11 cellular contexts compared by ENCODE assay signal in the genomic region with DNA sequence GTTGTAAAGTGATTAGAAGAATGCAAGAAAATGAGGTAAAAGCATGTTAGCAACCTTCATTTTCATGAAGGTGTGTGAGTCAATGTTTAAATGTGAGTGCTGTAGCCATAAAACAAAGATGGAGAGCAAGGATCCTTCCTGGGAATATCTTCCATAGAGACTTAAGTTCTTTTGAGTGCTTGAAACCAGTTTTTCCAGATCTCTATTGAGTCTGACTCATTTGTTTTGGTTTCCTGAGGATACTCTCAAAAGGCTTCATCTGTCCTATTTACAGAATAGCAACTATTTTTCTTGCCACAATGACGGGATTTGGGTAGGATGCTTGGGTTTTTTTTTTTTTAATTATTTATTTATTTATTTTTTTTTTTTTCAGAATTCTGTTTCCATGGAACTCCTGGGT. TPM values are rescaled to one million over a fixed set of nuclear protein-coding genes. Genes with fewer than 3 reads are reported as not detected.
A peak's percentile ranks its signal among the peaks of the same experiment; 100 is the strongest.
DNase-seq lines count a peak whose midpoint lies in the region; ATAC-seq, FAIRE-seq and TF ChIP-seq lines count a peak whose summit lies in the region.
"Had no signal": no experiment of that assay in that cellular context is flagged by ENCODE, and none has a peak within 500 bp of the region (broad histone marks: within the 10 kb centered on the region; RNA-seq: fewer than 3 reads in every experiment).

No MANE protein-coding gene starts in this region.

- DNase-seq in MCF 10A (ENCODE audit: unreplicated experiment) (peak; percentile 15), breast epithelium (ENCODE audit: low spot score in 2 of 2) (no peak), RPMI7951 (ENCODE audit: low read depth) (peak; percentile 11), fibroblast of the aortic adventitia (ENCODE audit: low read depth) (peak; percentile 45), frontal cortex (ENCODE audit: low spot score in 2 of 2) (no peak)
- DNase-seq: activated naive CD4-positive, alpha-beta T cell treated with Interleukin-2 at 50 U/mL for 16 hours; SHP77; stimulated activated CD4-positive, alpha-beta T cell treated with anti-CD3 and anti-CD28 coated beads, Interleukin-2, amount 100 ng/mL, for 48 hours had no signal

- no peak overlapping the region for H3K27ac ChIP-seq in breast epithelium

- no peaks in the 10 kb centered on the region for H3K36me3 ChIP-seq in breast epithelium

- H3K27ac Mint-ChIP-seq in MCF 10A (ENCODE audit: low read depth, unreplicated experiment) = no peak overlapping the region

- H3K27me3 Mint-ChIP-seq in MCF 10A (ENCODE audit: insufficient read depth, unreplicated experiment) = no peaks in the 10 kb centered on the region

- peaks cover 8% of the 10 kb centered on the region for H3K9me3 Mint-ChIP-seq in MCF 10A (ENCODE audit: unreplicated experiment)

- intact Hi-C loops in MCF 10A (cut with micrococcal nuclease) = no loop called here
- intact Hi-C loops in breast epithelium (cut with DNase I; ENCODE audit: low total_unique reads) = no loop called here

- peaks cover 19% of the 10 kb centered on the region for H3K36me3 Mint-ChIP-seq in MCF 10A (ENCODE audit: insufficient read depth, unreplicated experiment)

- H3K9me3 ChIP-seq in breast epithelium = no peaks in the 10 kb centered on the region

- no peak overlapping the region for H3K4me3 Mint-ChIP-seq in MCF 10A (ENCODE audit: unreplicated experiment)

- TF ChIP-seq CTCF in MCF 10A (IDR thresholded peaks at IDR 0.05; ENCODE audit: unreplicated experiment) = no peak
- TF ChIP-seq CTCF in breast epithelium (IDR thresholded peaks at IDR 0.05) = no peak
- no peak for TF ChIP-seq CTCF in fibroblast of the aortic adventitia (IDR thresholded peaks at IDR 0.05; ENCODE audit: insufficient read depth, low read length)

- POLR2A ChIA-PET in MCF 10A (lab: Yijun Ruan, JAX) = no interaction called here

- BruUV-seq in MCF 10A (replicated peaks; lab: Mats Ljungman, UMichigan) = no TSS peak

- ATAC-seq in GM18873 (IDR thresholded peaks at IDR 0.05; ENCODE audit: low FRiP score, unreplicated experiment) (no peak), SK-N-SH treated with all-trans-retinoic acid at 6 μM for 48 hours (no peak), HG02973 (IDR thresholded peaks at IDR 0.05; ENCODE audit: unreplicated experiment) (no peak)

- no peak overlapping the region for H3K4me3 ChIP-seq in breast epithelium
- H3K4me3 ChIP-seq in fibroblast of the aortic adventitia (ENCODE audit: low read depth, low read length) = no peak overlapping the region

- H3K27me3 ChIP-seq in breast epithelium = no peaks in the 10 kb centered on the region

- CTCF ChIA-PET in MCF 10A (lab: Yijun Ruan, JAX) = no interaction called here

- no peak for FAIRE-seq in frontal cortex (lab: Jason Lieb, UNC)

- H3K4me1 ChIP-seq in breast epithelium = no peaks in the 10 kb centered on the region

- H3K4me1 Mint-ChIP-seq in MCF 10A (ENCODE audit: insufficient read depth, unreplicated experiment) = peaks cover 6% of the 10 kb centered on the region

- no peak for TF ChIP-seq POLR2A in breast epithelium (IDR thresholded peaks at IDR 0.05)

TF ChIP-seq in SK-N-SH treated with all-trans-retinoic acid at 6 μM for 48 hours, 23 proteins besides CTCF, POLR2A, EP300 and RAD21:
- TF ChIP-seq ESRRG (CRISPR knock-in tag; IDR thresholded peaks at IDR 0.05) (no peak), ZNF70 (CRISPR knock-in tag; IDR thresholded peaks at IDR 0.05) (no peak), BACH2 (CRISPR knock-in tag; IDR thresholded peaks at IDR 0.05; ENCODE audit: borderline replicate concordance) (no peak), GLIS3 (CRISPR knock-in tag; IDR thresholded peaks at IDR 0.05) (no peak), CSDC2 (CRISPR knock-in tag; IDR thresholded peaks at IDR 0.05) (no peak), SNAI2 (CRISPR knock-in tag; IDR thresholded peaks at IDR 0.05) (no peak), ARNTL (CRISPR knock-in tag; IDR thresholded peaks at IDR 0.05; ENCODE audit: borderline replicate concordance, low read depth) (no peak), OSR1 (CRISPR knock-in tag; IDR thresholded peaks at IDR 0.05) (no peak), ISL1 (CRISPR knock-in tag; IDR thresholded peaks at IDR 0.05) (no peak), PPARA (CRISPR knock-in tag; IDR thresholded peaks at IDR 0.05; ENCODE audit: borderline replicate concordance) (no peak), ZNF565 (CRISPR knock-in tag; conservative IDR thresholded peaks at IDR 0.05; ENCODE audit: low read depth) (no peak), ZC3H10 (CRISPR knock-in tag; IDR thresholded peaks at IDR 0.05) (no peak), TOX (CRISPR knock-in tag; IDR thresholded peaks at IDR 0.05; ENCODE audit: borderline replicate concordance) (no peak), TCF4 (CRISPR knock-in tag; IDR thresholded peaks at IDR 0.05; ENCODE audit: borderline replicate concordance) (no peak), ZNF8 (CRISPR knock-in tag; IDR thresholded peaks at IDR 0.05) (no peak)
- TF ChIP-seq, protein P1, sequence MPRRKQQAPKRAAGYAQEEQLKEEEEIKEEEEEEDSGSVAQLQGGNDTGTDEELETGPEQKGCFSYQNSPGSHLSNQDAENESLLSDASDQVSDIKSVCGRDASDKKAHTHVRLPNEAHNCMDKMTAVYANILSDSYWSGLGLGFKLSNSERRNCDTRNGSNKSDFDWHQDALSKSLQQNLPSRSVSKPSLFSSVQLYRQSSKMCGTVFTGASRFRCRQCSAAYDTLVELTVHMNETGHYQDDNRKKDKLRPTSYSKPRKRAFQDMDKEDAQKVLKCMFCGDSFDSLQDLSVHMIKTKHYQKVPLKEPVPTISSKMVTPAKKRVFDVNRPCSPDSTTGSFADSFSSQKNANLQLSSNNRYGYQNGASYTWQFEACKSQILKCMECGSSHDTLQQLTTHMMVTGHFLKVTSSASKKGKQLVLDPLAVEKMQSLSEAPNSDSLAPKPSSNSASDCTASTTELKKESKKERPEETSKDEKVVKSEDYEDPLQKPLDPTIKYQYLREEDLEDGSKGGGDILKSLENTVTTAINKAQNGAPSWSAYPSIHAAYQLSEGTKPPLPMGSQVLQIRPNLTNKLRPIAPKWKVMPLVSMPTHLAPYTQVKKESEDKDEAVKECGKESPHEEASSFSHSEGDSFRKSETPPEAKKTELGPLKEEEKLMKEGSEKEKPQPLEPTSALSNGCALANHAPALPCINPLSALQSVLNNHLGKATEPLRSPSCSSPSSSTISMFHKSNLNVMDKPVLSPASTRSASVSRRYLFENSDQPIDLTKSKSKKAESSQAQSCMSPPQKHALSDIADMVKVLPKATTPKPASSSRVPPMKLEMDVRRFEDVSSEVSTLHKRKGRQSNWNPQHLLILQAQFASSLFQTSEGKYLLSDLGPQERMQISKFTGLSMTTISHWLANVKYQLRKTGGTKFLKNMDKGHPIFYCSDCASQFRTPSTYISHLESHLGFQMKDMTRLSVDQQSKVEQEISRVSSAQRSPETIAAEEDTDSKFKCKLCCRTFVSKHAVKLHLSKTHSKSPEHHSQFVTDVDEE (CRISPR knock-in tag; IDR thresholded peaks at IDR 0.05) = no peak
- TF ChIP-seq, protein P2, sequence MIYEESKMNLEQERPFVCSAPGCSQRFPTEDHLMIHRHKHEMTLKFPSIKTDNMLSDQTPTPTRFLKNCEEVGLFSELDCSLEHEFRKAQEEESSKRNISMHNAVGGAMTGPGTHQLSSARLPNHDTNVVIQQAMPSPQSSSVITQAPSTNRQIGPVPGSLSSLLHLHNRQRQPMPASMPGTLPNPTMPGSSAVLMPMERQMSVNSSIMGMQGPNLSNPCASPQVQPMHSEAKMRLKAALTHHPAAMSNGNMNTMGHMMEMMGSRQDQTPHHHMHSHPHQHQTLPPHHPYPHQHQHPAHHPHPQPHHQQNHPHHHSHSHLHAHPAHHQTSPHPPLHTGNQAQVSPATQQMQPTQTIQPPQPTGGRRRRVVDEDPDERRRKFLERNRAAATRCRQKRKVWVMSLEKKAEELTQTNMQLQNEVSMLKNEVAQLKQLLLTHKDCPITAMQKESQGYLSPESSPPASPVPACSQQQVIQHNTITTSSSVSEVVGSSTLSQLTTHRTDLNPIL (CRISPR knock-in tag; IDR thresholded peaks at IDR 0.05; ENCODE audit: low read depth) = no peak
- TF ChIP-seq, protein P3, sequence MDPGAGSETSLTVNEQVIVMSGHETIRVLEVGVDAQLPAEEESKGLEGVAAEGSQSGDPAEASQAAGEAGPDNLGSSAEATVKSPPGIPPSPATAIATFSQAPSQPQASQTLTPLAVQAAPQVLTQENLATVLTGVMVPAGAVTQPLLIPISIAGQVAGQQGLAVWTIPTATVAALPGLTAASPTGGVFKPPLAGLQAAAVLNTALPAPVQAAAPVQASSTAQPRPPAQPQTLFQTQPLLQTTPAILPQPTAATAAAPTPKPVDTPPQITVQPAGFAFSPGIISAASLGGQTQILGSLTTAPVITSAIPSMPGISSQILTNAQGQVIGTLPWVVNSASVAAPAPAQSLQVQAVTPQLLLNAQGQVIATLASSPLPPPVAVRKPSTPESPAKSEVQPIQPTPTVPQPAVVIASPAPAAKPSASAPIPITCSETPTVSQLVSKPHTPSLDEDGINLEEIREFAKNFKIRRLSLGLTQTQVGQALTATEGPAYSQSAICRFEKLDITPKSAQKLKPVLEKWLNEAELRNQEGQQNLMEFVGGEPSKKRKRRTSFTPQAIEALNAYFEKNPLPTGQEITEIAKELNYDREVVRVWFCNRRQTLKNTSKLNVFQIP (CRISPR knock-in tag; IDR thresholded peaks at IDR 0.05; ENCODE audit: borderline replicate concordance, low read depth) = no peak

RNA-seq across cellular contexts. Expression of a gene that starts 45.9 kb away (rescaled TPM):
- total RNA-seq in MCF 10A (2022) (104 and 113 TPM in 2 replicates), breast epithelium (10 to 100 TPM; 11.2 to 18.7 (median 18.4) TPM), fibroblast of the aortic adventitia (ENCODE audit: low replicate concordance) (18.5 and 45.5 TPM in 2 replicates), frontal cortex (11.8 TPM)
- total RNA-seq in RPMI7951 (2014; rRNA removed; shearing (Covaris generic)) = 23.5 and 27.4 TPM in 2 replicates

Comparison
In these comparisons a context has a peak if more than half of its experiments do, and no peak if none do; other contexts are left out.
1. DNase-seq: peak in MCF 10A (single experiment), RPMI7951 (single experiment) and fibroblast of the aortic adventitia (single experiment); none in breast epithelium (0 of 2) and frontal cortex (0 of 2).